Comparison of ENCODE assay signal across 1 cellular context in genomic region chr1:156385534-156386031, GRCh38.
A peak's percentile ranks its signal among the peaks of the same experiment; 100 is the strongest.
TF ChIP-seq lines count a peak whose summit lies in the region.

No MANE protein-coding gene starts in this region.

TF ChIP-seq in H1, 55 proteins besides CTCF, POLR2A, EP300 and RAD21 (continued from another document):
- TF ChIP-seq ATF2 (IDR thresholded peaks at IDR 0.05; ENCODE audit: low read length), result no peak
- no peak for TF ChIP-seq NRF1 (IDR thresholded peaks at IDR 0.05; ENCODE audit: low read depth, low read length)
- TF ChIP-seq EGR1 (IDR thresholded peaks at IDR 0.05; ENCODE audit: borderline replicate concordance, low read depth, low read length), result no peak
- TF ChIP-seq SRF (IDR thresholded peaks at IDR 0.05; ENCODE audit: low read depth, low read length), result peak; percentile 33; the same call in 1 of the 2 replicates
- TF ChIP-seq SUZ12 (IDR thresholded peaks at IDR 0.05; ENCODE audit: low read length), result no peak
- TF ChIP-seq CHD1 (IDR thresholded peaks at IDR 0.05; ENCODE audit: low read depth, low read length), result no peak
- TF ChIP-seq PHF8 (conservative IDR thresholded peaks at IDR 0.05; ENCODE audit: low read depth, low read length), result no peak
- no peak for TF ChIP-seq TEAD4 (IDR thresholded peaks at IDR 0.05; ENCODE audit: low read depth, low read length)
